Comparison of ENCODE assay signal across 17 cellular contexts in genomic region chr3:128808672-128809071, GRCh38.
A peak's percentile ranks its signal among the peaks of the same experiment; 100 is the strongest.
DNase-seq lines count a peak whose midpoint lies in the region; TF ChIP-seq lines count a peak whose summit lies in the region.
"Had no signal": no experiment of that assay in that cellular context is flagged by ENCODE, and none has a peak within 500 bp of the region (broad histone marks: within the 10 kb centered on the region; RNA-seq: fewer than 3 reads in every experiment).

No MANE protein-coding gene starts in this region.

- intact Hi-C loops in stomach (cut with DNase I; ENCODE audit: low total_unique reads), result no loop called here
- intact Hi-C loops in A673 (cut with micrococcal nuclease; ENCODE audit: unreplicated experiment), result loop anchor here (5.0 kb wide), 1 partner anchor 126 kb away; no protein-coding TSS in a partner anchor
- intact Hi-C loops in colonic mucosa (cut with DNase I), result no loop called here

- H3K9me3 Mint-ChIP-seq in T-helper 2 cell treated with Interferon-gamma antibody and Interleukin-4, amounts not matched to agents 5 μg/mL and 100 μg/mL, for 36 hours, result no peaks in the 10 kb centered on the region
- no peaks in the 10 kb centered on the region for H3K9me3 Mint-ChIP-seq in activated naive CD8-positive, alpha-beta T cell treated with anti-CD3 and anti-CD28 coated beads for 36 hours
- H3K9me3 Mint-ChIP-seq: natural killer cell had no signal

- H3K4me1 ChIP-seq in right atrium auricular region (peaks cover 0 to 79% of the 10 kb centered on the region in 2 donors), stomach (peaks cover 8 to 52% (median 25%) of the 10 kb centered on the region in 4 donors), A673 (ENCODE audit: insufficient read depth, low read length, poor library complexity, severe bottlenecking) (no peaks in the 10 kb centered on the region), colonic mucosa (peaks cover 8% of the 10 kb centered on the region)

- peaks cover 59% of the 10 kb centered on the region for H3K36me3 Mint-ChIP-seq in T-helper 2 cell treated with Interferon-gamma antibody and Interleukin-4, amounts not matched to agents 5 μg/mL and 100 μg/mL, for 36 hours (ENCODE audit: low read depth)
- H3K36me3 Mint-ChIP-seq in activated naive CD8-positive, alpha-beta T cell treated with anti-CD3 and anti-CD28 coated beads for 36 hours, result peaks cover 60% of the 10 kb centered on the region
- H3K36me3 Mint-ChIP-seq: natural killer cell had no signal

- H3K27ac ChIP-seq in right atrium auricular region (peak overlapping the region; percentile 79 to 86), stomach (peak overlapping the region in 3 of 5 donors; percentile 33 to 69 (median 36)), A673 (ENCODE audit: low read depth, low read length, poor library complexity, severe bottlenecking) (no peak overlapping the region), colonic mucosa (no peak overlapping the region)
- H3K27ac ChIP-seq: right lobe of liver had no signal

- TF ChIP-seq POLR2A in stomach (IDR thresholded peaks at IDR 0.05), result no peak

- TF ChIP-seq EP300 in stomach (IDR thresholded peaks at IDR 0.05), result no peak

- no peak overlapping the region for H3K9ac ChIP-seq in colonic mucosa (ENCODE audit: low read depth in 2 of 2, low read length in 2 of 2)

- WGBS in stomach, 5 donors, result 74 to 86% (median 82%) methylated on average over 3 of the region's 3 CpGs

- no peak overlapping the region for H3K4me3 Mint-ChIP-seq in T-helper 2 cell treated with Interferon-gamma antibody and Interleukin-4, amounts not matched to agents 5 μg/mL and 100 μg/mL, for 36 hours
- no peak overlapping the region for H3K4me3 Mint-ChIP-seq in activated naive CD8-positive, alpha-beta T cell treated with anti-CD3 and anti-CD28 coated beads for 36 hours
- H3K4me3 Mint-ChIP-seq: activated CD8-positive, alpha-beta memory T cell treated with anti-CD3 and anti-CD28 coated beads, Interleukin-2, amount 10 ng/mL, durations not matched to agents 7 days and 5 days; natural killer cell had no signal

- peak overlapping the region; percentile 50 for H3K27ac Mint-ChIP-seq in T-helper 2 cell treated with Interferon-gamma antibody and Interleukin-4, amounts not matched to agents 5 μg/mL and 100 μg/mL, for 36 hours
- H3K27ac Mint-ChIP-seq in activated naive CD8-positive, alpha-beta T cell treated with anti-CD3 and anti-CD28 coated beads for 36 hours, result peak overlapping the region; percentile 44
- H3K27ac Mint-ChIP-seq: activated CD8-positive, alpha-beta memory T cell treated with anti-CD3 and anti-CD28 coated beads, Interleukin-2, amount 10 ng/mL, durations not matched to agents 7 days and 5 days had no signal

- H3K27me3 ChIP-seq in right atrium auricular region, result no peaks in the 10 kb centered on the region
- H3K27me3 ChIP-seq in stomach, result no peaks in the 10 kb centered on the region
- no peaks in the 10 kb centered on the region for H3K27me3 ChIP-seq in A673 (replicated peaks; ENCODE audit: insufficient read depth, low read depth, low read length, poor library complexity)
- no peaks in the 10 kb centered on the region for H3K27me3 ChIP-seq in colonic mucosa
- H3K27me3 ChIP-seq: right lobe of liver had no signal

- H3K4me1 Mint-ChIP-seq in T-helper 2 cell treated with Interferon-gamma antibody and Interleukin-4, amounts not matched to agents 5 μg/mL and 100 μg/mL, for 36 hours (ENCODE audit: low read depth), result peaks cover 33% of the 10 kb centered on the region
- H3K4me1 Mint-ChIP-seq in activated naive CD8-positive, alpha-beta T cell treated with anti-CD3 and anti-CD28 coated beads for 36 hours, result peaks cover 38% of the 10 kb centered on the region

- H3K4me3 ChIP-seq in right atrium auricular region (no peak overlapping the region), stomach (no peak overlapping the region), A673 (ENCODE audit: low read depth, low read length, poor library complexity, severe bottlenecking) (no peak overlapping the region), colonic mucosa (no peak overlapping the region)
- H3K4me3 ChIP-seq: right lobe of liver had no signal

- no peak for TF ChIP-seq CTCF in right atrium auricular region (IDR thresholded peaks at IDR 0.05)
- no peak for TF ChIP-seq CTCF in stomach (IDR thresholded peaks at IDR 0.05)
- TF ChIP-seq CTCF in A673 (conservative IDR thresholded peaks at IDR 0.05; ENCODE audit: low read depth, low read length), result no peak
- no peak for TF ChIP-seq CTCF in colonic mucosa (IDR thresholded peaks at IDR 0.05)

- BruUV-seq in A673 (replicated peaks; lab: Mats Ljungman, UMichigan), result no TSS peak

- CTCF ChIA-PET in A673 (lab: Charles Lee), result no interaction called here

- peaks cover 49% of the 10 kb centered on the region for H3K36me3 ChIP-seq in right atrium auricular region
- peaks cover 33 to 85% (median 75%) of the 10 kb centered on the region in 4 donors for H3K36me3 ChIP-seq in stomach
- peaks cover 51% of the 10 kb centered on the region for H3K36me3 ChIP-seq in A673 (ENCODE audit: insufficient read depth, low read length, poor library complexity, severe bottlenecking)
- H3K36me3 ChIP-seq in colonic mucosa, result peaks cover 5% of the 10 kb centered on the region

- POLR2A ChIA-PET in A673 (lab: Charles Lee; ENCODE audit: low non-redundant PET), result no interaction called here

- no peaks in the 10 kb centered on the region for H3K27me3 Mint-ChIP-seq in T-helper 2 cell treated with Interferon-gamma antibody and Interleukin-4, amounts not matched to agents 5 μg/mL and 100 μg/mL, for 36 hours (ENCODE audit: low read depth)
- no peaks in the 10 kb centered on the region for H3K27me3 Mint-ChIP-seq in activated naive CD8-positive, alpha-beta T cell treated with anti-CD3 and anti-CD28 coated beads for 36 hours
- H3K27me3 Mint-ChIP-seq: activated CD8-positive, alpha-beta memory T cell treated with anti-CD3 and anti-CD28 coated beads, Interleukin-2, amount 10 ng/mL, durations not matched to agents 7 days and 5 days had no signal

- DNase-seq in T-helper 2 cell treated with Interferon-gamma antibody and Interleukin-4, amounts not matched to agents 5 μg/mL and 100 μg/mL, for 36 hours (ENCODE audit: low spot score), result no peak
- DNase-seq in T-helper 2 cell (no peak), right atrium auricular region (ENCODE audit: low spot score) (no peak), stomach (no peak), UCSD-AML1 (lab: John Stamatoyannopoulos, UW; ENCODE audit: unreplicated experiment) (no peak), A673 (ENCODE audit: low spot score) (no peak), colonic mucosa (no peak)
- DNase-seq in activated naive CD8-positive, alpha-beta T cell treated with anti-CD3 and anti-CD28 coated beads for 36 hours, result no peak
- DNase-seq: 8988T; activated CD8-positive, alpha-beta memory T cell treated with anti-CD3 and anti-CD28 coated beads, Interleukin-2, amount 10 ng/mL, durations not matched to agents 7 days and 5 days; KBM-7; kidney; natural killer cell; NCI-H524; right lobe of liver; SHP77; stimulated activated naive CD8-positive, alpha-beta T cell treated with anti-CD3 and anti-CD28 coated beads, Interleukin-15, Interleukin-2, amounts not matched to agents 100 U/mL and 50 U/mL, for 24 hours had no signal

- H3K9me3 ChIP-seq in right atrium auricular region (no peaks in the 10 kb centered on the region), stomach (no peaks in the 10 kb centered on the region), A673 (ENCODE audit: low read depth, low read length, poor library complexity, severe bottlenecking) (no peaks in the 10 kb centered on the region), colonic mucosa (no peaks in the 10 kb centered on the region)
- H3K9me3 ChIP-seq: right lobe of liver had no signal

Comparison
In these comparisons a context has a peak if more than half of its experiments do, and no peak if none do; other contexts are left out.
1. H3K27ac ChIP-seq: peak in right atrium auricular region (2 of 2) and stomach (3 of 5); none in A673 (single experiment) and colonic mucosa (single experiment).